Comparison of ENCODE assay signal across 8 cellular contexts in genomic region chr3:37174532-37175126, GRCh38. TPM values are rescaled to one million over a fixed set of nuclear protein-coding genes. Genes with fewer than 3 reads are reported as not detected.
DNase-seq lines count a peak whose midpoint lies in the region; ATAC-seq lines count a peak whose summit lies in the region.

TSS of gene LRRFIP2 (minus strand) at chr3:37174582. CDS start at chr3:37148983, 25,599 bp downstream.

- H3K27me3 ChIP-seq in BLaER1 (no peaks in the 10 kb centered on the region), stomach smooth muscle (ENCODE audit: control insufficient read depth in 1 of 2, insufficient read depth in 2 of 2, low read length in 2 of 2) (no peaks in the 10 kb centered on the region)

- ATAC-seq in GM19395 (IDR thresholded peaks at IDR 0.05; ENCODE audit: unreplicated experiment) (peak; percentile 33), left colon (no peak), HG02642 (IDR thresholded peaks at IDR 0.05; ENCODE audit: poor library complexity, unreplicated experiment) (no peak)

- peak within 1 kb of the TSS; percentile 88 for H3K4me2 ChIP-seq in BLaER1

- H3K36me3 ChIP-seq in BLaER1 (no peaks in the 10 kb centered on the region), stomach smooth muscle (ENCODE audit: control insufficient read depth in 2 of 2, insufficient read depth in 2 of 2, low read length in 2 of 2) (no peaks in the 10 kb centered on the region)

- H3K4me3 ChIP-seq in BLaER1 (peak within 1 kb of the TSS; percentile 98), stomach smooth muscle (ENCODE audit: low read length in 2 of 2) (peak within 1 kb of the TSS; percentile 88 to 99)

- H3K27ac ChIP-seq in BLaER1: peak within 1 kb of the TSS; percentile 86
- H3K27ac ChIP-seq in caudate nucleus (ENCODE audit: low read depth, low read length): peak within 1 kb of the TSS; percentile 93
- H3K27ac ChIP-seq in stomach smooth muscle (ENCODE audit: low read length): peak within 1 kb of the TSS; percentile 76

- peaks cover 51% of the 10 kb centered on the region; the same call in 1 of the 2 replicates for H4K20me1 ChIP-seq in BLaER1

- H3K4me1 ChIP-seq in BLaER1: peaks cover 82% of the 10 kb centered on the region
- H3K4me1 ChIP-seq in stomach smooth muscle (ENCODE audit: control insufficient read depth, insufficient read depth, low read length): peaks cover 14% of the 10 kb centered on the region

- H3K9ac ChIP-seq in BLaER1 (peak within 1 kb of the TSS; percentile 91), stomach smooth muscle (ENCODE audit: low read length in 2 of 2) (peak within 1 kb of the TSS; percentile 80 to 91)

- intact Hi-C loops in left colon (cut with DNase I, micrococcal nuclease): no loop called here

- no peaks in the 10 kb centered on the region for H3K9me3 ChIP-seq in BLaER1
- no peaks in the 10 kb centered on the region for H3K9me3 ChIP-seq in stomach smooth muscle (ENCODE audit: control insufficient read depth in 2 of 2, low read length in 2 of 2)

- DNase-seq in NCI-H226: peak; percentile 71
- DNase-seq in caudate nucleus (lab: John Stamatoyannopoulos, UW): peak in 2 of 61 donors; percentile 3 to 9
- DNase-seq in left colon: no peak
- DNase-seq in activated CD4-positive, CD25-positive, alpha-beta regulatory T cell (lab: John Stamatoyannopoulos, UW): no peak

RNA-seq across cellular contexts. Expression of gene LRRFIP2, which starts in this region (rescaled TPM):
- 100 to 1,000 TPM; 108 to 120 TPM for total RNA-seq in left colon
